In the genomic region with DNA sequence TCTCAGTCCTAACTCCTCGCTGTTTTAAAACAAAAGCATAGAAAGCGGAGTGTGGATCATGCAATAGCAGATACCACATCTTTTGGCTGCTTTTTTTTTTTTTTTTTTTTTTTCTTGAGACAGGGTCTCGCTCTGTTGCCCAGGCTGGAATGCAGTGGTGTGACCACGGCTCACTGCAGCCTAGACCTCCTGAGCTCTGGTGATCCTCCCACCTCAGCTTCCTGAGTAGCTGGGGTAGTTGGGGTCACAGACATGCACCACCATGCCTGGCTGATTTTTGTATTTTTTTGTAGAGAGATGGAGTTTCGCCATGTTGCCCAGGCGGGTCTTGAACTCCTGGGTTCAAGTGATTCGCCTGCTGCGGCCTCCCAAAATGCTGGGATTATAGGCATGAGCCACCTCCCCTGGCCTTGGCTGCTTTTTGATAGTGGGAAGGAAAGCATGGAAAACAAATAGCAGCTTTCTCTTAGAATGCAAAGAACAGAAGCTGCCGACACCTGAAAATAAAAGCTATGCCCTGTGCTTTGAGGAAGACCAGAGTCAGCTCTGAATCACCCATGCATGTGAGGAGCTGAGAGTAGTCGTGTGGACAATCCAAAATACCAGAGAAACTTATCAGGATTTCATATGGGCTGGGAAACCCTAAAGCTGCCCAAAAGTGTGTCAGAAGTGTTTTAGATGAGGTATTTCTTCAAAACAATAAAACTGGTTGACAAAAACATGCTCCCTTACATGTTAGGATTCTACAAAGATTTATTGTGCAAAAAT, we compare ENCODE assay signal across 16 cellular contexts. TPM values are rescaled to one million over a fixed set of nuclear protein-coding genes. Genes with fewer than 3 reads are reported as not detected.
DNase-seq lines count a peak whose midpoint lies in the region; ATAC-seq and TF ChIP-seq lines count a peak whose summit lies in the region.
"Had no signal": no experiment of that assay in that cellular context is flagged by ENCODE, and none has a peak within 500 bp of the region (broad histone marks: within the 10 kb centered on the region; RNA-seq: fewer than 3 reads in every experiment).

No MANE protein-coding gene starts in this region.

- no peak overlapping the region for H3K4me3 ChIP-seq in fibroblast of villous mesenchyme (ENCODE audit: low read depth, low read length)
- H3K4me3 ChIP-seq: Peyer's patch had no signal

- H3K36me3 Mint-ChIP-seq in activated T-cell treated with anti-CD3 and anti-CD28 coated beads, Interleukin-2, amount 50 U/mL, for 24 hours (ENCODE audit: low read depth), result peaks cover 9% of the 10 kb centered on the region
- H3K36me3 Mint-ChIP-seq in stimulated activated naive B cell treated with anti-CD40 and anti-IgM and Interleukin-4, amounts not matched to agents 10 μg/mL and 1 μg/mL and 100 μg/mL, for 72 hours, result peaks cover 0 to 4% of the 10 kb centered on the region in 2 donors

- peaks cover 59% of the 10 kb centered on the region for H3K4me1 Mint-ChIP-seq in activated T-cell treated with anti-CD3 and anti-CD28 coated beads, Interleukin-2, amount 50 U/mL, for 24 hours (ENCODE audit: low read depth)
- peaks cover 31 to 59% of the 10 kb centered on the region in 2 donors for H3K4me1 Mint-ChIP-seq in stimulated activated naive B cell treated with anti-CD40 and anti-IgM and Interleukin-4, amounts not matched to agents 10 μg/mL and 1 μg/mL and 100 μg/mL, for 72 hours

- H3K27me3 Mint-ChIP-seq in activated T-cell treated with anti-CD3 and anti-CD28 coated beads, Interleukin-2, amount 50 U/mL, for 24 hours, result no peaks in the 10 kb centered on the region
- no peaks in the 10 kb centered on the region for H3K27me3 Mint-ChIP-seq in stimulated activated naive B cell treated with anti-CD40 and anti-IgM and Interleukin-4, amounts not matched to agents 10 μg/mL and 1 μg/mL and 100 μg/mL, for 72 hours
- H3K27me3 Mint-ChIP-seq: T-helper 17 cell had no signal

- DNase-seq in activated T-cell treated with anti-CD3 and anti-CD28 coated beads, Interleukin-2, amount 50 U/mL, for 24 hours, result no peak
- no peak for DNase-seq in activated T-cell treated with anti-CD3 and anti-CD28 coated beads, Interleukin-2, amount 50 U/mL, for 1 hour
- DNase-seq in RKO (ENCODE audit: low spot score), result peak; percentile 34
- peak; percentile 60 for DNase-seq in fibroblast of villous mesenchyme (ENCODE audit: low read depth)
- no peak for DNase-seq in stimulated activated naive B cell treated with anti-CD40 and anti-IgM and Interleukin-4, amounts not matched to agents 10 μg/mL and 1 μg/mL and 100 μg/mL, for 72 hours
- no peak for DNase-seq in COLO668 (lab: John Stamatoyannopoulos, UW; ENCODE audit: unreplicated experiment)
- DNase-seq: activated naive CD4-positive, alpha-beta T cell treated with Interleukin-2 at 50 U/mL for 16 hours; DMS153; NCI-H1105; NCI-H510A treated with DMSO at 0.1 percent for 48 hours; Peyer's patch; T-helper 17 cell had no signal

- peak overlapping the region; percentile 31 for H3K27ac Mint-ChIP-seq in activated T-cell treated with anti-CD3 and anti-CD28 coated beads, Interleukin-2, amount 50 U/mL, for 24 hours
- peak overlapping the region; percentile 89 for H3K27ac Mint-ChIP-seq in stimulated activated naive B cell treated with anti-CD40 and anti-IgM and Interleukin-4, amounts not matched to agents 10 μg/mL and 1 μg/mL and 100 μg/mL, for 72 hours
- H3K27ac Mint-ChIP-seq: natural killer cell treated with Interleukin-12 subunit alpha and Interleukin-12 subunit beta and Interleukin-15 and Interleukin-18, amount 100 ng/mL, for 72 hours; T-helper 17 cell had no signal

- ATAC-seq in stimulated activated naive B cell treated with anti-CD40 and anti-IgM and Interleukin-4, amounts not matched to agents 10 μg/mL and 1 μg/mL and 100 μg/mL, for 72 hours (replicated peaks), result no peak
- ATAC-seq in HG03045 (IDR thresholded peaks at IDR 0.05; ENCODE audit: unreplicated experiment) (no peak), GM18867 (IDR thresholded peaks at IDR 0.05; ENCODE audit: unreplicated experiment) (no peak)
- ATAC-seq: HCT116; natural killer cell treated with Interleukin-12 subunit alpha and Interleukin-12 subunit beta and Interleukin-15 and Interleukin-18, amount 100 ng/mL, for 72 hours; T-helper 17 cell had no signal

- no peak for TF ChIP-seq CTCF in fibroblast of villous mesenchyme (IDR thresholded peaks at IDR 0.05; ENCODE audit: insufficient read depth, low read depth, low read length)

- H3K4me3 Mint-ChIP-seq in activated T-cell treated with anti-CD3 and anti-CD28 coated beads, Interleukin-2, amount 50 U/mL, for 24 hours, result no peak overlapping the region
- peak overlapping the region; percentile 60 to 66 for H3K4me3 Mint-ChIP-seq in stimulated activated naive B cell treated with anti-CD40 and anti-IgM and Interleukin-4, amounts not matched to agents 10 μg/mL and 1 μg/mL and 100 μg/mL, for 72 hours
- H3K4me3 Mint-ChIP-seq: natural killer cell treated with Interleukin-12 subunit alpha and Interleukin-12 subunit beta and Interleukin-15 and Interleukin-18, amount 100 ng/mL, for 72 hours had no signal

- no peaks in the 10 kb centered on the region for H3K9me3 Mint-ChIP-seq in activated T-cell treated with anti-CD3 and anti-CD28 coated beads, Interleukin-2, amount 50 U/mL, for 24 hours
- peaks cover 0 to 2% of the 10 kb centered on the region in 2 donors for H3K9me3 Mint-ChIP-seq in stimulated activated naive B cell treated with anti-CD40 and anti-IgM and Interleukin-4, amounts not matched to agents 10 μg/mL and 1 μg/mL and 100 μg/mL, for 72 hours
- H3K9me3 Mint-ChIP-seq: natural killer cell treated with Interleukin-12 subunit alpha and Interleukin-12 subunit beta and Interleukin-15 and Interleukin-18, amount 100 ng/mL, for 72 hours had no signal

RNA-seq across cellular contexts. Expression of a gene that starts 3.6 kb away (rescaled TPM):
- total RNA-seq in fibroblast of villous mesenchyme, result 23.2 and 24.6 TPM in 2 replicates

Comparison
In these comparisons a context has a peak if more than half of its experiments do, and no peak if none do; other contexts are left out.
1. DNase-seq: peak in RKO (single experiment) and fibroblast of villous mesenchyme (single experiment); none in activated T-cell treated with anti-CD3 and anti-CD28 coated beads, Interleukin-2, amount 50 U/mL, for 24 hours (single experiment), activated T-cell treated with anti-CD3 and anti-CD28 coated beads, Interleukin-2, amount 50 U/mL, for 1 hour (single experiment), stimulated activated naive B cell treated with anti-CD40 and anti-IgM and Interleukin-4, amounts not matched to agents 10 μg/mL and 1 μg/mL and 100 μg/mL, for 72 hours (single experiment) and COLO668 (single experiment).